11 cellular contexts compared by ENCODE assay signal in genomic region chr14:100079606-100080005, GRCh38. TPM values are rescaled to one million over a fixed set of nuclear protein-coding genes. Genes with fewer than 3 reads are reported as not detected.
DNase-seq lines count a peak whose midpoint lies in the region; ATAC-seq and TF ChIP-seq lines count a peak whose summit lies in the region.
"Had no signal": no experiment of that assay in that cellular context is flagged by ENCODE, and none has a peak within 500 bp of the region (broad histone marks: within the 10 kb centered on the region; RNA-seq: fewer than 3 reads in every experiment).

No MANE protein-coding gene starts in this region.

- H3K36me3 Mint-ChIP-seq in activated T-helper 1 cell treated with anti-CD3 and anti-CD28 coated beads, Interleukin-12 subunit alpha, Interleukin-12 subunit beta, Interleukin-2, Interleukin-4 antibody, amounts not matched to agents 30 ng/mL and 10 ng/mL and 1 ng/mL, durations not matched to agents 14 hours and 24 hours and 36 hours (ENCODE audit: low read depth): peaks cover 47% of the 10 kb centered on the region

- no peak for TF ChIP-seq POLR2A in transverse colon (IDR thresholded peaks at IDR 0.05)

- in situ Hi-C loops in transverse colon (cut with MboI; ENCODE audit: low pct_ligation_motif_present in 1 of 4, low pct_unique_long_range_greater_than_20kb in 1 of 4, low sequenced_read_pairs in 3 of 4): no loop called here

- peak overlapping the region in 6 of 10 donors; percentile 18 to 81 (median 40) for H3K27ac ChIP-seq in heart right ventricle
- H3K27ac ChIP-seq in lower lobe of right lung: peak overlapping the region; percentile 42
- H3K27ac ChIP-seq in transverse colon: peak overlapping the region in 3 of 4 donors; percentile 6 to 40 (median 35)
- H3K27ac ChIP-seq in left lung: no peak overlapping the region
- H3K27ac ChIP-seq: psoas muscle had no signal

- no peaks in the 10 kb centered on the region for H3K9me3 Mint-ChIP-seq in activated T-helper 1 cell treated with anti-CD3 and anti-CD28 coated beads, Interleukin-12 subunit alpha, Interleukin-12 subunit beta, Interleukin-2, Interleukin-4 antibody, amounts not matched to agents 30 ng/mL and 10 ng/mL and 1 ng/mL, durations not matched to agents 14 hours and 24 hours and 36 hours
- H3K9me3 Mint-ChIP-seq: GM23338 had no signal

- TF ChIP-seq CTCF in heart right ventricle (IDR thresholded peaks at IDR 0.05) (no peak), lower lobe of right lung (IDR thresholded peaks at IDR 0.05) (no peak), transverse colon (IDR thresholded peaks at IDR 0.05) (no peak), left lung (IDR thresholded peaks at IDR 0.05) (no peak)

- H3K4me1 ChIP-seq in heart right ventricle (peaks cover 0 to 79% (median 27%) of the 10 kb centered on the region in 9 donors), lower lobe of right lung (peaks cover 53% of the 10 kb centered on the region), transverse colon (peaks cover 0 to 28% (median 6%) of the 10 kb centered on the region in 4 donors), left lung (peaks cover 22 to 60% of the 10 kb centered on the region in 2 donors)
- H3K4me1 ChIP-seq: psoas muscle had no signal

- H3K27me3 ChIP-seq in heart right ventricle: no peaks in the 10 kb centered on the region
- H3K27me3 ChIP-seq in lower lobe of right lung (ENCODE audit: low read depth): no peaks in the 10 kb centered on the region
- no peaks in the 10 kb centered on the region for H3K27me3 ChIP-seq in transverse colon
- no peaks in the 10 kb centered on the region for H3K27me3 ChIP-seq in left lung

- H3K4me3 Mint-ChIP-seq in activated T-helper 1 cell treated with anti-CD3 and anti-CD28 coated beads, Interleukin-12 subunit alpha, Interleukin-12 subunit beta, Interleukin-2, Interleukin-4 antibody, amounts not matched to agents 30 ng/mL and 10 ng/mL and 1 ng/mL, durations not matched to agents 14 hours and 24 hours and 36 hours: peak overlapping the region; percentile 75
- H3K4me3 Mint-ChIP-seq: GM23338 had no signal

- peak in 2 of 8 donors; percentile 5 to 9 for ATAC-seq in heart right ventricle
- ATAC-seq in lower lobe of right lung: no peak
- no peak for ATAC-seq in left lung
- ATAC-seq in HG03139 (IDR thresholded peaks at IDR 0.05; ENCODE audit: unreplicated experiment): no peak
- ATAC-seq: psoas muscle had no signal

- peaks cover 0 to 15% (median 0%) of the 10 kb centered on the region in 9 donors for H3K36me3 ChIP-seq in heart right ventricle
- H3K36me3 ChIP-seq in lower lobe of right lung: peaks cover 5% of the 10 kb centered on the region
- H3K36me3 ChIP-seq in transverse colon: no peaks in the 10 kb centered on the region
- peaks cover 0 to 2% of the 10 kb centered on the region in 2 donors for H3K36me3 ChIP-seq in left lung

- H3K4me3 ChIP-seq in heart right ventricle (peak overlapping the region in 1 of 10 donors; percentile 9), lower lobe of right lung (no peak overlapping the region), transverse colon (no peak overlapping the region), left lung (no peak overlapping the region)
- H3K4me3 ChIP-seq: GM23338, psoas muscle had no signal

- peak overlapping the region; percentile 92 for H3K27ac Mint-ChIP-seq in activated T-helper 1 cell treated with anti-CD3 and anti-CD28 coated beads, Interleukin-12 subunit alpha, Interleukin-12 subunit beta, Interleukin-2, Interleukin-4 antibody, amounts not matched to agents 30 ng/mL and 10 ng/mL and 1 ng/mL, durations not matched to agents 14 hours and 24 hours and 36 hours
- H3K27ac Mint-ChIP-seq: GM23338 had no signal

- DNase-seq in heart right ventricle: no peak
- DNase-seq in cardiac septum (ENCODE audit: low spot score): no peak
- no peak for DNase-seq in activated T-helper 1 cell treated with anti-CD3 and anti-CD28 coated beads, Interleukin-12 subunit alpha, Interleukin-12 subunit beta, Interleukin-2, Interleukin-4 antibody, amounts not matched to agents 30 ng/mL and 10 ng/mL and 1 ng/mL, durations not matched to agents 14 hours and 24 hours and 36 hours (ENCODE audit: low spot score)
- DNase-seq in lower lobe of right lung: no peak
- DNase-seq in transverse colon: no peak
- DNase-seq in left lung: no peak
- no peak for DNase-seq in NCI-H1092 (lab: John Stamatoyannopoulos, UW)
- DNase-seq: NCI-H2029, psoas muscle had no signal

- H3K9me3 ChIP-seq in heart right ventricle (no peaks in the 10 kb centered on the region), lower lobe of right lung (no peaks in the 10 kb centered on the region), transverse colon (no peaks in the 10 kb centered on the region), left lung (no peaks in the 10 kb centered on the region)
- H3K9me3 ChIP-seq: psoas muscle had no signal

- 50% methylated on average over 6 of the region's 6 CpGs for WGBS in heart right ventricle, 2 donors
- 63 to 79% methylated on average over 5 to 6 of the region's 6 CpGs for WGBS in transverse colon (ENCODE audit: low coverage in 1 of 2), 2 donors

- no peak for TF ChIP-seq EP300 in transverse colon (IDR thresholded peaks at IDR 0.05; ENCODE audit: low read depth)

- H3K4me1 Mint-ChIP-seq in activated T-helper 1 cell treated with anti-CD3 and anti-CD28 coated beads, Interleukin-12 subunit alpha, Interleukin-12 subunit beta, Interleukin-2, Interleukin-4 antibody, amounts not matched to agents 30 ng/mL and 10 ng/mL and 1 ng/mL, durations not matched to agents 14 hours and 24 hours and 36 hours (ENCODE audit: low read depth): peaks cover 97% of the 10 kb centered on the region

- no peaks in the 10 kb centered on the region for H3K27me3 Mint-ChIP-seq in activated T-helper 1 cell treated with anti-CD3 and anti-CD28 coated beads, Interleukin-12 subunit alpha, Interleukin-12 subunit beta, Interleukin-2, Interleukin-4 antibody, amounts not matched to agents 30 ng/mL and 10 ng/mL and 1 ng/mL, durations not matched to agents 14 hours and 24 hours and 36 hours (ENCODE audit: insufficient read depth)

- intact Hi-C loops in heart right ventricle (cut with DNase I) (loop anchor here in 1 of 10 donors (10.0 kb wide), 1 partner anchor 415 kb away; no protein-coding TSS in a partner anchor), cardiac septum (cut with DNase I) (no loop called here), lower lobe of right lung (cut with DNase I) (no loop called here), transverse colon (cut with DNase I; ENCODE audit: low total_unique reads) (no loop called here), left lung (cut with DNase I) (no loop called here)
- intact Hi-C loops in activated T-helper 1 cell treated with anti-CD3 and anti-CD28 coated beads, Interleukin-12 subunit alpha, Interleukin-12 subunit beta, Interleukin-2, Interleukin-4 antibody, amounts not matched to agents 30 ng/mL and 10 ng/mL and 1 ng/mL, durations not matched to agents 14 hours and 24 hours and 36 hours (cut with micrococcal nuclease): loop anchor here (1.0 to 5.0 kb wide), 3 partner anchors 10 to 892 kb away; no protein-coding TSS in a partner anchor

RNA-seq across cellular contexts. Expression of gene EVL, which starts 14.4 kb away (rescaled TPM):
- 10 to 100 TPM; 32.2 to 79.4 (median 50.7) TPM for total RNA-seq in heart right ventricle
- polyA plus RNA-seq in heart right ventricle: 10 to 100 TPM; 26.0 to 47.5 TPM
- 46.3 TPM for total RNA-seq in cardiac septum
- 290 and 309 TPM in 2 replicates for total RNA-seq in activated T-helper 1 cell treated with anti-CD3 and anti-CD28 coated beads, Interleukin-12 subunit alpha, Interleukin-12 subunit beta, Interleukin-2, Interleukin-4 antibody, amounts not matched to agents 30 ng/mL and 10 ng/mL and 1 ng/mL, durations not matched to agents 14 hours and 24 hours and 36 hours
- total RNA-seq in lower lobe of right lung: 226 TPM
- 10 to 100 TPM; 22.8 to 86.4 (median 45.2) TPM for total RNA-seq in transverse colon
- 10 to 100 TPM; 60.2 to 84.5 TPM for total RNA-seq in left lung

Comparison
In these comparisons a context has a peak if more than half of its experiments do, and no peak if none do; other contexts are left out.
1. H3K27ac ChIP-seq: peak in heart right ventricle (6 of 10), lower lobe of right lung (single experiment) and transverse colon (3 of 4); none in left lung (0 of 2).